In genomic region chr15:66573348-66573718, GRCh38 we compare ENCODE assay signal across 20 cellular contexts. TPM values are rescaled to one million over a fixed set of nuclear protein-coding genes. Genes with fewer than 3 reads are reported as not detected.
DNase-seq lines count a peak whose midpoint lies in the region; ATAC-seq, FAIRE-seq and TF ChIP-seq lines count a peak whose summit lies in the region.
"Had no signal": no experiment of that assay in that cellular context is flagged by ENCODE, and none has a peak within 500 bp of the region (broad histone marks: within the 10 kb centered on the region; RNA-seq: fewer than 3 reads in every experiment).

No MANE protein-coding gene starts in this region.

- DNase-seq in GM12892 (ENCODE audit: insufficient read length) (no peak), adipocyte (ENCODE audit: low read depth) (no peak), kidney (peak; percentile 32), upper lobe of left lung (no peak), HT-29 (ENCODE audit: low spot score) (no peak)
- DNase-seq: Calu3; CD8-positive, alpha-beta T cell; H7; NCI-H1417; NCI-H187; NCI-H2107; NCI-H510A; NCI-H774; SJCRH30 had no signal

- ATAC-seq in upper lobe of left lung (ENCODE audit: low FRiP score in 2 of 2) (no peak), HG03457 (IDR thresholded peaks at IDR 0.05; ENCODE audit: unreplicated experiment) (no peak)
- ATAC-seq: A549; CD8-positive, alpha-beta T cell; HepG2 had no signal

- no peaks in the 10 kb centered on the region for H3K36me3 ChIP-seq in adipocyte (ENCODE audit: control insufficient read depth, insufficient read depth, low read length, severe bottlenecking)
- no peaks in the 10 kb centered on the region for H3K36me3 ChIP-seq in kidney (ENCODE audit: control insufficient read depth in 1 of 2, insufficient read depth in 2 of 2, low read length in 2 of 2)
- H3K36me3 ChIP-seq in subcutaneous abdominal adipose tissue (ENCODE audit: control insufficient read depth in 5 of 5, insufficient read depth in 5 of 5, low read length in 5 of 5), result no peaks in the 10 kb centered on the region
- no peaks in the 10 kb centered on the region for H3K36me3 ChIP-seq in upper lobe of left lung
- H3K36me3 ChIP-seq: BLaER1, SJCRH30 had no signal

- FAIRE-seq in GM12892 (lab: Jason Lieb, UNC) (peak; percentile 67), kidney (lab: Jason Lieb, UNC) (no peak)
- FAIRE-seq: A549, HepG2 had no signal

- no peak for TF ChIP-seq EP300 in upper lobe of left lung (IDR thresholded peaks at IDR 0.05)

- H3K9me3 ChIP-seq in adipocyte (ENCODE audit: control insufficient read depth, low read length) (no peaks in the 10 kb centered on the region), kidney (ENCODE audit: control insufficient read depth in 1 of 2, low read length in 2 of 2) (no peaks in the 10 kb centered on the region), subcutaneous abdominal adipose tissue (ENCODE audit: control insufficient read depth in 5 of 5, low read length in 5 of 5) (no peaks in the 10 kb centered on the region), upper lobe of left lung (no peaks in the 10 kb centered on the region)
- H3K9me3 ChIP-seq: A549, BLaER1, SJCRH30 had no signal

- 85 to 94% methylated on average over 7 of the region's 7 CpGs for WGBS in upper lobe of left lung, 2 donors

- H3K4me1 ChIP-seq in adipocyte (ENCODE audit: control insufficient read depth, insufficient read depth, low read length) (peaks cover 17% of the 10 kb centered on the region), kidney (ENCODE audit: control insufficient read depth in 1 of 2, insufficient read depth in 1 of 2, low read depth in 1 of 2, low read length in 2 of 2) (no peaks in the 10 kb centered on the region), subcutaneous abdominal adipose tissue (ENCODE audit: control insufficient read depth in 5 of 5, insufficient read depth in 5 of 5, low read length in 5 of 5) (peaks cover 0 to 7% (median 4%) of the 10 kb centered on the region in 5 donors), upper lobe of left lung (peaks cover 0 to 6% (median 5%) of the 10 kb centered on the region in 4 donors)
- H3K4me1 ChIP-seq: A549, BLaER1 had no signal

- no peak for TF ChIP-seq POLR2A in GM12892 (IDR thresholded peaks at IDR 0.05; ENCODE audit: low read depth, low read length)
- TF ChIP-seq POLR2A in upper lobe of left lung (IDR thresholded peaks at IDR 0.05), result no peak

- intact Hi-C loops in kidney (cut with DNase I), result no loop called here

- H3K27ac ChIP-seq in kidney (ENCODE audit: low read depth in 2 of 2, low read length in 2 of 2) (no peak overlapping the region), subcutaneous abdominal adipose tissue (ENCODE audit: low read depth, low read length) (peak overlapping the region; percentile 16), upper lobe of left lung (no peak overlapping the region)
- H3K27ac ChIP-seq: A549, BLaER1, KMS-11, SJCRH30 had no signal

- no peaks in the 10 kb centered on the region for H3K27me3 ChIP-seq in adipocyte (replicated peaks; ENCODE audit: control insufficient read depth, insufficient read depth, low read length)
- H3K27me3 ChIP-seq in subcutaneous abdominal adipose tissue (ENCODE audit: control insufficient read depth in 5 of 5, insufficient read depth in 4 of 5, low read length in 5 of 5), result no peaks in the 10 kb centered on the region
- H3K27me3 ChIP-seq in upper lobe of left lung, result no peaks in the 10 kb centered on the region
- H3K27me3 ChIP-seq: BLaER1, SJCRH30 had no signal

- TF ChIP-seq CTCF in kidney (IDR thresholded peaks at IDR 0.05; ENCODE audit: borderline replicate concordance, extremely low read depth, insufficient read depth) (no peak), upper lobe of left lung (IDR thresholded peaks at IDR 0.05) (no peak)

- peak overlapping the region; percentile 11 for H3K9ac ChIP-seq in adipocyte (ENCODE audit: low read length)
- no peak overlapping the region for H3K9ac ChIP-seq in kidney (ENCODE audit: low read length in 2 of 2)
- H3K9ac ChIP-seq in subcutaneous abdominal adipose tissue (ENCODE audit: low read length in 5 of 5), result peak overlapping the region in 2 of 5 donors; percentile 11 to 26
- H3K9ac ChIP-seq: BLaER1, KMS-11 had no signal

- H3K4me3 ChIP-seq in adipocyte (ENCODE audit: low read length), result no peak overlapping the region
- H3K4me3 ChIP-seq in kidney (ENCODE audit: low read length in 2 of 2), result no peak overlapping the region
- H3K4me3 ChIP-seq in subcutaneous abdominal adipose tissue (ENCODE audit: low read depth in 1 of 5, low read length in 5 of 5), result no peak overlapping the region
- H3K4me3 ChIP-seq in upper lobe of left lung, result no peak overlapping the region
- H3K4me3 ChIP-seq: A549, BLaER1, SJCRH30 had no signal

RNA-seq across cellular contexts. Expression of gene LCTL, which starts 7.5 kb away (rescaled TPM):
- polyA plus RNA-seq in GM12892 (2012; ENCODE audit: missing spikeins), result 0.32 TPM
- total RNA-seq in kidney (not detected), upper lobe of left lung (not detected)
- not detected for polyA plus RNA-seq in kidney (ENCODE audit: insufficient read depth, low read depth, low replicate concordance)
- total RNA-seq in HT-29 (2014; rRNA removed; shearing (Covaris generic)), result not detected in 2 replicates
- total RNA-seq: CD8-positive, alpha-beta T cell had no signal
- polyA plus RNA-seq: A549 had no signal
